In genomic region chr2:165903406-165903805, GRCh38 we compare ENCODE assay signal across 21 cellular contexts. TPM values are rescaled to one million over a fixed set of nuclear protein-coding genes. Genes with fewer than 3 reads are reported as not detected.
DNase-seq lines count a peak whose midpoint lies in the region; ATAC-seq and TF ChIP-seq lines count a peak whose summit lies in the region.
"Had no signal": no experiment of that assay in that cellular context is flagged by ENCODE, and none has a peak within 500 bp of the region (broad histone marks: within the 10 kb centered on the region; RNA-seq: fewer than 3 reads in every experiment).

No MANE protein-coding gene starts in this region.

- no peaks in the 10 kb centered on the region for H3K79me2 ChIP-seq in ACC112 (ENCODE audit: control insufficient read depth, insufficient read depth, low read length, unreplicated experiment)
- no peaks in the 10 kb centered on the region for H3K79me2 ChIP-seq in Loucy (ENCODE audit: insufficient read depth, low read length)
- H3K79me2 ChIP-seq: parathyroid adenoma had no signal

- H3K36me3 ChIP-seq in ACC112 (ENCODE audit: insufficient read depth, low read length) (peaks cover 18% of the 10 kb centered on the region), BLaER1 (peaks cover 47% of the 10 kb centered on the region), Loucy (ENCODE audit: insufficient read depth, low read length) (peaks cover 31% of the 10 kb centered on the region; the same call in 1 of the 2 replicates)

- H3K27me3 ChIP-seq in ACC112 (ENCODE audit: insufficient read depth, low read length) (no peaks in the 10 kb centered on the region), BLaER1 (no peaks in the 10 kb centered on the region), Loucy (ENCODE audit: insufficient read depth, low read length, poor library complexity, severe bottlenecking) (no peaks in the 10 kb centered on the region)
- H3K27me3 ChIP-seq: MG63, stomach, thyroid gland had no signal

- H2AFZ ChIP-seq in ACC112 (ENCODE audit: low read length, unreplicated experiment) (no peak overlapping the region), Loucy (ENCODE audit: low read length) (no peak overlapping the region)
- H2AFZ ChIP-seq: parathyroid adenoma had no signal

- TF ChIP-seq CTCF in Loucy (conservative IDR thresholded peaks at IDR 0.05; ENCODE audit: low read length), result no peak

- H3K4me3 ChIP-seq in ACC112 (ENCODE audit: low read depth, low read length), result peak overlapping the region; percentile 59
- no peak overlapping the region for H3K4me3 ChIP-seq in BLaER1
- peak overlapping the region; percentile 59 for H3K4me3 ChIP-seq in Loucy (ENCODE audit: low read length, poor library complexity, severe bottlenecking)
- H3K4me3 ChIP-seq: K562, MG63, stomach, thyroid gland had no signal

- no peak for DNase-seq in left lobe of liver (ENCODE audit: low spot score)
- DNase-seq in iPS-NIHi11 (ENCODE audit: low spot score), result no peak
- no peak for DNase-seq in DMS79 (lab: John Stamatoyannopoulos, UW)
- DNase-seq: aorta; CD4-positive, alpha-beta T cell; islet precursor cell; MG63; NCI-H1417; NCI-H2081; NCI-H2227 treated with DMSO at 0.1 percent for 48 hours; stimulated activated CD4-positive, alpha-beta T cell treated with anti-CD3 and anti-CD28 coated beads, Interleukin-1b, Interleukin-23, amount 100 ng/mL, for 48 hours; stimulated activated CD8-positive, alpha-beta memory T cell treated with anti-CD3 and anti-CD28 coated beads, Interleukin-4, amount 100 ng/mL, for 48 hours; stomach; thyroid gland had no signal

- H3K4me1 ChIP-seq in ACC112 (ENCODE audit: control insufficient read depth, insufficient read depth, low read length, unreplicated experiment) (peaks cover 18% of the 10 kb centered on the region), BLaER1 (peaks cover 6% of the 10 kb centered on the region), Loucy (ENCODE audit: insufficient read depth, low read length, poor library complexity, severe bottlenecking) (peaks cover 9% of the 10 kb centered on the region)
- H3K4me1 ChIP-seq: parathyroid adenoma had no signal

- peak overlapping the region; percentile 33; the same call in 1 of the 2 replicates for H3K4me2 ChIP-seq in BLaER1
- peak overlapping the region; percentile 78 for H3K4me2 ChIP-seq in Loucy (ENCODE audit: low read depth, low read length, poor library complexity, severe bottlenecking)

- H3K9me2 ChIP-seq in Loucy (replicated peaks; ENCODE audit: low read depth, low read length), result no peaks in the 10 kb centered on the region

- no peak overlapping the region for H3K27ac ChIP-seq in ACC112 (ENCODE audit: low read depth, low read length)
- H3K27ac ChIP-seq in BLaER1, result no peak overlapping the region
- H3K27ac ChIP-seq: parathyroid adenoma, stomach, thyroid gland had no signal

- ATAC-seq in left lobe of liver, result peak; percentile 23
- no peak for ATAC-seq in HG03045 (IDR thresholded peaks at IDR 0.05; ENCODE audit: unreplicated experiment)
- ATAC-seq in GM21723 (IDR thresholded peaks at IDR 0.05; ENCODE audit: unreplicated experiment), result no peak

- H4K20me1 ChIP-seq in BLaER1 (no peaks in the 10 kb centered on the region), Loucy (ENCODE audit: insufficient read depth, low read length, poor library complexity, severe bottlenecking) (no peaks in the 10 kb centered on the region)

- H3K9ac ChIP-seq in BLaER1 (no peak overlapping the region), Loucy (ENCODE audit: low read depth, low read length, poor library complexity, severe bottlenecking) (no peak overlapping the region)
- H3K9ac ChIP-seq: parathyroid adenoma had no signal

- no peaks in the 10 kb centered on the region for H3F3A ChIP-seq in Loucy (ENCODE audit: low read depth)

- H3K9me3 ChIP-seq in BLaER1, result no peaks in the 10 kb centered on the region
- H3K9me3 ChIP-seq in Loucy (ENCODE audit: insufficient read depth, low read depth, low read length), result no peaks in the 10 kb centered on the region
- H3K9me3 ChIP-seq: MG63, stomach, thyroid gland had no signal

RNA-seq across cellular contexts. Expression of gene TTC21B, which starts 50.2 kb away (rescaled TPM):
- total RNA-seq in left lobe of liver, result 6.2 TPM
